Comparison of ENCODE assay signal across 8 cellular contexts in the genomic region with DNA sequence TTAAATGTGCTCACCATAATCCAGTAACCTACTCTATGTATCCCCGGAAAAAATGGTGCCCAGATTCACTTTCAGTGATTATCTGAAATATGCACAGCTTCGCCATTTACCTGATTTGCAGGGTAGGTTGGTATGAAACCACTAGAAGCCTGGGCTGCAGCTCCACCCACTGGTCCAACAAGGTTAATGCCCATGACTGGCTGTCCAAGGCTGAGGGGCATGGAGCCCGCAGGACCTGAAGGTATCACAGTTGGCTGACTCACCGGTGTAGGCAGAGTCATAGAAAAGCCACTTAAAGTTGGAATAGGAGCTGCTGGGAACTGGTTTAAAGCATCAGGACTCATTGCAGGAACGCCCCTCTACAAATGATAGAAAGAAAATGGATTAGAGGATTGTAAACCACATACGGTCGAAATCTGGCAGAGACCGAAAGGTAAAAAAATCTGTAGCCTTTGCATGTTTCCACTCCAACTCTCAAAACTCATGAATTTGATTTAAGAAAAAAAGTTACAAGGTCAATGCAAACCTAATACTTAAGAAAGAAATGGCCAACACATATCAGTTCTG. TPM values are rescaled to one million over a fixed set of nuclear protein-coding genes. Genes with fewer than 3 reads are reported as not detected.
DNase-seq lines count a peak whose midpoint lies in the region; ATAC-seq and TF ChIP-seq lines count a peak whose summit lies in the region.

No MANE protein-coding gene starts in this region.

- no peak for TF ChIP-seq EP300 in sigmoid colon (IDR thresholded peaks at IDR 0.05)

- H3K9me3 ChIP-seq in breast epithelium (peaks cover 0 to 6% of the 10 kb centered on the region in 2 donors), thymus (ENCODE audit: control insufficient read depth) (no peaks in the 10 kb centered on the region), sigmoid colon (no peaks in the 10 kb centered on the region)

- H3K27me3 ChIP-seq in breast epithelium (no peaks in the 10 kb centered on the region), thymus (ENCODE audit: control insufficient read depth, insufficient read depth) (no peaks in the 10 kb centered on the region), sigmoid colon (no peaks in the 10 kb centered on the region)

- 96% methylated on average over 8 of the region's 8 CpGs for WGBS in thymus
- 62 to 89% methylated on average over 8 of the region's 8 CpGs for WGBS in sigmoid colon, 2 donors

- ATAC-seq in GM19452 (IDR thresholded peaks at IDR 0.05; ENCODE audit: unreplicated experiment), result no peak

- DNase-seq in D341Med (ENCODE audit: low spot score) (peak; percentile 88), HK-2 (ENCODE audit: unreplicated experiment) (peak; percentile 84), RPMI8226 (peak; percentile 41), breast epithelium (ENCODE audit: low spot score in 2 of 2) (peak in 1 of 2 donors; percentile 45), left kidney (ENCODE audit: low read depth, low spot score) (peak; percentile 60), sigmoid colon (no peak)

- no peaks in the 10 kb centered on the region for H3K4me1 ChIP-seq in breast epithelium
- H3K4me1 ChIP-seq in thymus (ENCODE audit: control insufficient read depth, insufficient read depth, low read length), result no peaks in the 10 kb centered on the region
- H3K4me1 ChIP-seq in sigmoid colon, result no peaks in the 10 kb centered on the region

- H3K4me3 ChIP-seq in breast epithelium (no peak overlapping the region), thymus (ENCODE audit: low read length) (no peak overlapping the region), sigmoid colon (no peak overlapping the region)

- H3K36me3 ChIP-seq in breast epithelium, result peaks cover 20% of the 10 kb centered on the region
- peaks cover 48% of the 10 kb centered on the region for H3K36me3 ChIP-seq in thymus (ENCODE audit: control insufficient read depth, insufficient read depth)
- H3K36me3 ChIP-seq in sigmoid colon, result peaks cover 14 to 89% (median 34%) of the 10 kb centered on the region in 4 donors

- no peak for TF ChIP-seq POLR2A in breast epithelium (IDR thresholded peaks at IDR 0.05)
- TF ChIP-seq POLR2A in sigmoid colon (IDR thresholded peaks at IDR 0.05), result no peak

- TF ChIP-seq CTCF in breast epithelium (IDR thresholded peaks at IDR 0.05), result peak in 2 of 3 donors; percentile 32 to 35
- TF ChIP-seq CTCF in sigmoid colon (IDR thresholded peaks at IDR 0.05), result peak in 1 of 4 experiments; percentile 18

- intact Hi-C loops in breast epithelium (cut with DNase I; ENCODE audit: low total_unique reads), result no loop called here
- intact Hi-C loops in sigmoid colon (cut with DNase I), result no loop called here

- H3K27ac ChIP-seq in breast epithelium (no peak overlapping the region), thymus (ENCODE audit: low read depth) (peak overlapping the region; percentile 31), sigmoid colon (no peak overlapping the region)

RNA-seq across cellular contexts. Expression of gene SYNRG, which starts 38.6 kb away (rescaled TPM):
- total RNA-seq in breast epithelium (10 to 100 TPM; 20.2 to 38.2 (median 34.4) TPM), sigmoid colon (10 to 100 TPM; 16.8 to 26.0 (median 20.1) TPM)
- polyA plus RNA-seq in thymus (17.8 TPM), sigmoid colon (10 to 100 TPM in 1 of 3 donors, 1 to 10 TPM in 2; 7.4 to 20.5 (median 8.4) TPM)
